20 cellular contexts compared by ENCODE assay signal in genomic region chr5:10532421-10532820, GRCh38. TPM values are rescaled to one million over a fixed set of nuclear protein-coding genes. Genes with fewer than 3 reads are reported as not detected.
"Had no signal": no experiment of that assay in that cellular context is flagged by ENCODE, and none has a peak within 500 bp of the region (broad histone marks: within the 10 kb centered on the region; RNA-seq: fewer than 3 reads in every experiment).

No MANE protein-coding gene starts in this region.

- H3K9me3 Mint-ChIP-seq: activated B cell treated with CpG ODN at 0.5 μM for 24 hours; activated CD4-positive, alpha-beta memory T cell treated with anti-CD3 and anti-CD28 coated beads for 36 hours; activated T-cell treated with anti-CD3 and anti-CD28 coated beads, Interleukin-2, amount 50 U/mL, for 4 hours; stimulated activated effector memory CD8-positive, alpha-beta T cell treated with anti-CD3 and anti-CD28 coated beads, Interleukin-12 subunit alpha, Interleukin-12 subunit beta, amount 100 ng/mL, for 72 hours had no signal

- H3K4me2 ChIP-seq: smooth muscle cell had no signal

- DNase-seq: activated B cell treated with CpG ODN at 0.5 μM for 24 hours; activated CD4-positive, alpha-beta memory T cell treated with anti-CD3 and anti-CD28 coated beads for 36 hours; activated CD4-positive, alpha-beta T cell treated with anti-CD3 and anti-CD28 coated beads for 4 hours; activated naive CD4-positive, alpha-beta T cell treated with anti-CD3 and anti-CD28 coated beads, Interleukin-2, amount 50 U/mL, for 16 hours; activated T-cell treated with anti-CD3 and anti-CD28 coated beads, Interleukin-2, amount 50 U/mL, for 4 hours; dermis blood vessel endothelial cell; effector memory CD4-positive, alpha-beta T cell; foreskin keratinocyte; glutamatergic neuron; left lung; stimulated activated CD4-positive, alpha-beta T cell treated with anti-CD3 and anti-CD28 coated beads, Interleukin-4, amount 100 ng/mL, for 24 hours; SW 1271; testis; upper lobe of left lung had no signal

- H3K4me3 ChIP-seq: left lung, right atrium auricular region, smooth muscle cell, testis, upper lobe of left lung had no signal

- H3K4me1 ChIP-seq: testis had no signal

- H3K27me3 ChIP-seq: right atrium auricular region, testis, upper lobe of left lung had no signal

- H3K36me3 Mint-ChIP-seq: activated CD4-positive, alpha-beta memory T cell treated with anti-CD3 and anti-CD28 coated beads for 36 hours; stimulated activated effector memory CD8-positive, alpha-beta T cell treated with anti-CD3 and anti-CD28 coated beads, Interleukin-12 subunit alpha, Interleukin-12 subunit beta, amount 100 ng/mL, for 72 hours had no signal

- H3K27ac ChIP-seq: epithelial cell of prostate, foreskin keratinocyte, left lung, right atrium auricular region, testis, upper lobe of left lung had no signal

- H3K27ac Mint-ChIP-seq: activated B cell treated with CpG ODN at 0.5 μM for 24 hours; activated CD4-positive, alpha-beta memory T cell treated with anti-CD3 and anti-CD28 coated beads for 36 hours; progenitor cell of endocrine pancreas; stimulated activated effector memory CD8-positive, alpha-beta T cell treated with anti-CD3 and anti-CD28 coated beads, Interleukin-12 subunit alpha, Interleukin-12 subunit beta, amount 100 ng/mL, for 72 hours had no signal

- H3K36me3 ChIP-seq: left lung, right atrium auricular region, upper lobe of left lung had no signal

- H3K9me3 ChIP-seq: left lung, right atrium auricular region, testis, upper lobe of left lung had no signal

- H3K4me3 Mint-ChIP-seq: activated B cell treated with CpG ODN at 0.5 μM for 24 hours; activated CD4-positive, alpha-beta memory T cell treated with anti-CD3 and anti-CD28 coated beads for 36 hours; activated T-cell treated with anti-CD3 and anti-CD28 coated beads, Interleukin-2, amount 50 U/mL, for 4 hours; stimulated activated effector memory CD8-positive, alpha-beta T cell treated with anti-CD3 and anti-CD28 coated beads, Interleukin-12 subunit alpha, Interleukin-12 subunit beta, amount 100 ng/mL, for 72 hours had no signal

- ATAC-seq: activated T-cell treated with anti-CD3 and anti-CD28 coated beads, Interleukin-2, amount 50 U/mL, for 4 hours; foreskin keratinocyte; left lung had no signal

RNA-seq across cellular contexts. Expression of gene ANKRD33B, which starts 31.4 kb away (rescaled TPM):
- polyA plus RNA-seq: neural cell had no signal
